ENCODE assay signal across 25 cellular contexts in genomic region chr2:118278046-118278445, GRCh38.
DNase-seq lines count a peak whose midpoint lies in the region; ATAC-seq, FAIRE-seq and TF ChIP-seq lines count a peak whose summit lies in the region.
"Had no signal": no experiment of that assay in that cellular context is flagged by ENCODE, and none has a peak within 500 bp of the region (broad histone marks: within the 10 kb centered on the region; RNA-seq: fewer than 3 reads in every experiment).

No MANE protein-coding gene starts in this region.

- no peak overlapping the region for H4K91ac ChIP-seq in H1 (replicated peaks; ENCODE audit: insufficient read length, low read length)

- POLR2A ChIA-PET in H1 (lab: Charles Lee; ENCODE audit: partially characterized antibody) = interaction anchor here (1.3 kb wide), 1 partner anchor 54 kb away, joined by 4 read pairs; no protein-coding TSS in a partner anchor
- POLR2A ChIA-PET in HEK293T (lab: Yijun Ruan, JAX) = no interaction called here

- H3K18ac ChIP-seq in H1 (ENCODE audit: extremely low read depth, low read length) = no peak overlapping the region
- H3K18ac ChIP-seq in mesendoderm (ENCODE audit: low read length) = no peak overlapping the region

- H3K4me1 ChIP-seq in H1 (replicated peaks in 1 of 4; ENCODE audit: control insufficient read depth in 3 of 4, insufficient read depth in 4 of 4, low read length in 3 of 4) (peaks cover 0 to 4% (median 2%) of the 10 kb centered on the region in 4 experiments; a peak in 2 of 7 replicates), mesendoderm (ENCODE audit: control insufficient read depth, low read depth, low read length) (peaks cover 9% of the 10 kb centered on the region)
- H3K4me1 ChIP-seq: SJSA1 had no signal

- CTCF ChIA-PET in H1 (lab: Charles Lee; ENCODE audit: partially characterized antibody) (interaction anchor here (0.6 to 2.5 kb wide), 12 partner anchors 9 to 577 kb away, joined by 3 to 27 read pairs (median 4); no protein-coding TSS in a partner anchor), HEK293T (lab: Yijun Ruan, JAX) (no interaction called here)

- H2BK120ac ChIP-seq in H1 (replicated peaks; ENCODE audit: low read depth, low read length) (no peak overlapping the region), mesendoderm (ENCODE audit: low read depth, low read length) (no peak overlapping the region)

- H2AFZ ChIP-seq in H1 (ENCODE audit: low read length) = no peak overlapping the region

- peak; percentile 12 for TF ChIP-seq CTCF in AG09309 (IDR thresholded peaks at IDR 0.05; ENCODE audit: control insufficient read depth, insufficient read depth, low read depth, low read length, missing control alignments)
- no peak for TF ChIP-seq CTCF in NB4 (IDR thresholded peaks at IDR 0.05; ENCODE audit: low read depth, low read length)
- TF ChIP-seq CTCF in H1 (IDR thresholded peaks at IDR 0.05; ENCODE audit: control extremely low read depth in 1 of 3, insufficient read depth in 1 of 3, low read depth in 1 of 3, low read length in 3 of 3) = peak in 2 of 3 experiments; percentile 14 to 40; a peak in 1 of 4 replicates

- H3K56ac ChIP-seq in H1 (replicated peaks; ENCODE audit: insufficient read length, low read depth, low read length) = no peak overlapping the region
- H3K56ac ChIP-seq in mesendoderm (ENCODE audit: low read length) = no peak overlapping the region

- H3K27me3 ChIP-seq in H1 (replicated peaks in 1 of 4; ENCODE audit: control insufficient read depth in 3 of 4, extremely low read depth in 1 of 4, insufficient read depth in 3 of 4, low read length in 3 of 4) (no peaks in the 10 kb centered on the region; a peak in 2 of 7 replicates), mesendoderm (ENCODE audit: insufficient read depth, low read length, poor library complexity) (no peaks in the 10 kb centered on the region)
- H3K27me3 ChIP-seq: SJSA1 had no signal

- H2AK5ac ChIP-seq in H1 (ENCODE audit: low read depth, low read length) (no peak overlapping the region), mesendoderm (ENCODE audit: low read length) (no peak overlapping the region)

- H2BK20ac ChIP-seq in H1 (ENCODE audit: low read length) = no peak overlapping the region

- H3K79me2 ChIP-seq in H1 (ENCODE audit: control insufficient read depth in 1 of 2, insufficient read depth in 2 of 2, low read length in 2 of 2) (no peaks in the 10 kb centered on the region), mesendoderm (ENCODE audit: control insufficient read depth, insufficient read depth, low read length) (no peaks in the 10 kb centered on the region)

- H3K9me3 ChIP-seq in H1 (ENCODE audit: insufficient read depth in 2 of 2, low read depth in 1 of 2, low read length in 1 of 2) = no peaks in the 10 kb centered on the region
- H3K9me3 ChIP-seq: HAP-1, SJSA1 had no signal

- H3K4ac ChIP-seq in H1 (replicated peaks; ENCODE audit: insufficient read length, low read depth, low read length) (no peak overlapping the region), mesendoderm (ENCODE audit: low read depth, low read length) (no peak overlapping the region)

- no peaks in the 10 kb centered on the region for H4K20me1 ChIP-seq in H1 (replicated peaks in 1 of 2; ENCODE audit: control insufficient read depth in 1 of 2, insufficient read depth in 2 of 2, low read length in 2 of 2)

- DNase-seq in AG09309 (ENCODE audit: low read depth) (no peak), NB4 (ENCODE audit: low read depth) (peak; percentile 3), H1 (ENCODE audit: low read depth in 1 of 2, low spot score in 2 of 2) (no peak), mesendoderm (peak; percentile 10), HEK293T (ENCODE audit: extremely low spot score) (no peak), SKM-1 (lab: John Stamatoyannopoulos, UW; ENCODE audit: unreplicated experiment) (no peak), left ventricle myocardium superior (no peak), SKM-1 treated with dmso at 0.1 percent for 144 hours (lab: John Stamatoyannopoulos, UW; ENCODE audit: unreplicated experiment) (no peak)
- DNase-seq: DMS53; GF-D8; KG1; NCI-H1092 treated with DMSO at 0.1 percent for 48 hours; NCI-H1436 treated with DMSO at 0.1 percent for 48 hours; NCI-H1930; NCI-H2227 treated with DMSO at 0.1 percent for 48 hours; NCI-H510A treated with DMSO at 0.1 percent for 48 hours; NCI-H748 treated with DMSO at 0.1 percent for 48 hours; NK-92 treated with Interleukin-12 subunit alpha and Interleukin-12 subunit beta, amount 100 ng/mL, for 24 hours; OCI-M1 had no signal

- TF ChIP-seq RAD21 in H1 (IDR thresholded peaks at IDR 0.05 in 1 of 2, conservative IDR thresholded peaks at IDR 0.05 in 1 of 2; ENCODE audit: low read depth in 2 of 2, low read length in 2 of 2) = peak in 1 of 2 experiments; percentile 45; a peak in 2 of 4 replicates

- H3K27ac ChIP-seq in H1 (ENCODE audit: low read depth, low read length) (no peak overlapping the region), mesendoderm (ENCODE audit: low read depth, low read length) (no peak overlapping the region)
- H3K27ac ChIP-seq: HL-60, SJSA1 had no signal

- no peak for TF ChIP-seq POLR2A in NB4 (IDR thresholded peaks at IDR 0.05; ENCODE audit: extremely low read depth, insufficient read length)
- no peak for TF ChIP-seq POLR2A in H1 (IDR thresholded peaks at IDR 0.05; ENCODE audit: control extremely low read depth in 1 of 2, low read depth in 2 of 2, low read length in 2 of 2)

- H2BK15ac ChIP-seq in H1 (ENCODE audit: low read length) (no peak overlapping the region), mesendoderm (replicated peaks; ENCODE audit: low read depth) (no peak overlapping the region)

- peak; percentile 65 for FAIRE-seq in H1 (lab: Jason Lieb, UNC)
- FAIRE-seq: D721Med, GM19239 had no signal

- H3K36me3 ChIP-seq in H1 (ENCODE audit: control insufficient read depth in 2 of 4, insufficient read depth in 4 of 4, low read length in 3 of 4) = no peaks in the 10 kb centered on the region
- no peaks in the 10 kb centered on the region for H3K36me3 ChIP-seq in mesendoderm (ENCODE audit: control insufficient read depth, insufficient read depth, low read length)
- H3K36me3 ChIP-seq: HAP-1, SJSA1 had no signal

- H3K9ac ChIP-seq in H1 (replicated peaks in 1 of 4; ENCODE audit: extremely low read depth in 1 of 4, low read depth in 3 of 4, low read length in 3 of 4) (no peak overlapping the region), mesendoderm (ENCODE audit: low read length) (no peak overlapping the region)

- H4K5ac ChIP-seq in H1 (ENCODE audit: insufficient read length, low read depth, low read length) = no peak overlapping the region
- no peak overlapping the region for H4K5ac ChIP-seq in mesendoderm (ENCODE audit: low read length)

- H3K23me2 ChIP-seq in H1 (ENCODE audit: low read depth, low read length) = no peaks in the 10 kb centered on the region

- intact Hi-C loops in left ventricle myocardium superior (cut with micrococcal nuclease) = no loop called here

- no peak for ATAC-seq in left ventricle myocardium superior
- ATAC-seq: Right ventricle myocardium inferior had no signal

- no peak overlapping the region for H2BK5ac ChIP-seq in H1 (ENCODE audit: low read depth, low read length)
- H2BK5ac ChIP-seq in mesendoderm (ENCODE audit: low read length) = no peak overlapping the region

- TF ChIP-seq EP300 in H1 (IDR thresholded peaks at IDR 0.05; ENCODE audit: borderline replicate concordance in 1 of 2, low read depth in 2 of 2, low read length in 2 of 2) = no peak

- WGBS in H1 (ENCODE audit: extremely low coverage in 1 of 2, insufficient coverage in 1 of 2, insufficient read length in 1 of 2, insufficient replicate concordance in 2 of 2, low coverage in 1 of 2, low lambda C conversion rate in 2 of 2, missing lambda C conversion rate in 1 of 2), 2 experiments = 79% methylated on average over 5 of the region's 5 CpGs; no CpG with 5 or more reads in 1 of the 2 experiments
- WGBS in mesendoderm (ENCODE audit: extremely low coverage, insufficient coverage, low lambda C conversion rate) = no CpG with 5 or more reads among the region's 5 CpGs

- H4K8ac ChIP-seq in H1 (ENCODE audit: extremely low read depth, insufficient read depth, low read length) = no peak overlapping the region
- H4K8ac ChIP-seq in mesendoderm (ENCODE audit: low read depth, low read length) = no peak overlapping the region

- H3K14ac ChIP-seq in H1 (ENCODE audit: insufficient read length) = no peak overlapping the region

- no peak overlapping the region for H3K4me3 ChIP-seq in AG09309 (ENCODE audit: control insufficient read depth, low read depth, low read length)
- no peak overlapping the region for H3K4me3 ChIP-seq in NB4 (ENCODE audit: low read depth, low read length)
- H3K4me3 ChIP-seq in H1 (ENCODE audit: extremely low read depth in 1 of 4, insufficient read depth in 2 of 4, low read depth in 3 of 4, low read length in 4 of 4) = no peak overlapping the region
- H3K4me3 ChIP-seq in mesendoderm (ENCODE audit: low read length) = no peak overlapping the region
- H3K4me3 ChIP-seq: HAP-1, SJSA1 had no signal

- no peak overlapping the region for H3K23ac ChIP-seq in H1 (ENCODE audit: insufficient read length)
- H3K23ac ChIP-seq in mesendoderm (ENCODE audit: low read length) = no peak overlapping the region

- no peak overlapping the region for H2BK12ac ChIP-seq in H1 (ENCODE audit: low read depth, low read length)

- H3K4me2 ChIP-seq in H1 (ENCODE audit: insufficient read depth in 1 of 2, low read depth in 2 of 2, low read length in 2 of 2) (no peak overlapping the region), mesendoderm (ENCODE audit: low read length) (no peak overlapping the region)

- H3K79me1 ChIP-seq in H1 (ENCODE audit: low read depth, low read length) (no peaks in the 10 kb centered on the region), mesendoderm (ENCODE audit: low read length) (no peaks in the 10 kb centered on the region)

TF ChIP-seq in H1, 55 proteins besides CTCF, POLR2A, EP300 and RAD21 (continues in another document):
- no peak for TF ChIP-seq TAF7 (optimal IDR thresholded peaks at IDR 0.05; ENCODE audit: borderline replicate concordance, low read depth, low read length)
- TF ChIP-seq TAF1 (IDR thresholded peaks at IDR 0.05; ENCODE audit: low read depth, low read length) = no peak
- no peak for TF ChIP-seq RFX5 (IDR thresholded peaks at IDR 0.05; ENCODE audit: borderline replicate concordance, low read depth, low read length)
- TF ChIP-seq SIX5 (IDR thresholded peaks at IDR 0.05; ENCODE audit: low read depth, low read length) = no peak
- no peak for TF ChIP-seq NANOG (IDR thresholded peaks at IDR 0.05; ENCODE audit: insufficient read depth, low read depth, low read length, poor library complexity, severe bottlenecking)
- no peak for TF ChIP-seq SUZ12 (IDR thresholded peaks at IDR 0.05; ENCODE audit: low read length)

TF ChIP-seq in HEK293T, 16 proteins besides CTCF, POLR2A, EP300 and RAD21:
- no peak for TF ChIP-seq FOXK2 (IDR thresholded peaks at IDR 0.05)
- TF ChIP-seq ELF4 (IDR thresholded peaks at IDR 0.05) = no peak
- TF ChIP-seq FOXA1 (IDR thresholded peaks at IDR 0.05) = no peak
- TF ChIP-seq FOXM1 (IDR thresholded peaks at IDR 0.05; ENCODE audit: borderline replicate concordance) = no peak
- TF ChIP-seq TARDBP (IDR thresholded peaks at IDR 0.05) = no peak
- no peak for TF ChIP-seq ZNF384 (IDR thresholded peaks at IDR 0.05)

Comparison
In these comparisons a context has a peak if more than half of its experiments do, and no peak if none do; other contexts are left out.
1. DNase-seq: peak in NB4 (single experiment) and mesendoderm (single experiment); none in AG09309 (single experiment), H1 (0 of 2), HEK293T (single experiment), SKM-1 (single experiment), left ventricle myocardium superior (single experiment) and SKM-1 treated with dmso at 0.1 percent for 144 hours (single experiment).